Comparison of ENCODE assay signal across 15 cellular contexts in genomic region chr5:168174376-168174775, GRCh38.
DNase-seq lines count a peak whose midpoint lies in the region; ATAC-seq and TF ChIP-seq lines count a peak whose summit lies in the region.
"Had no signal": no experiment of that assay in that cellular context is flagged by ENCODE, and none has a peak within 500 bp of the region (broad histone marks: within the 10 kb centered on the region; RNA-seq: fewer than 3 reads in every experiment).

No MANE protein-coding gene starts in this region.

- H3K9me3 Mint-ChIP-seq in T-helper 2 cell treated with Interferon-gamma antibody and Interleukin-4, amounts not matched to agents 5 μg/mL and 100 μg/mL, for 36 hours: no peaks in the 10 kb centered on the region

- H3K4me3 ChIP-seq in gastrocnemius medialis: no peak overlapping the region
- H3K4me3 ChIP-seq: spleen had no signal

- ATAC-seq in GM19328 (IDR thresholded peaks at IDR 0.05; ENCODE audit: unreplicated experiment) (peak; percentile 71), HG03025 (IDR thresholded peaks at IDR 0.05; ENCODE audit: low FRiP score, unreplicated experiment) (peak; percentile 72), gastrocnemius medialis (no peak)
- ATAC-seq: HCT116; naive thymus-derived CD4-positive, alpha-beta T cell; stimulated activated naive CD8-positive, alpha-beta T cell treated with anti-CD3 and anti-CD28 coated beads, Interleukin-15, Interleukin-2, amounts not matched to agents 100 U/mL and 50 U/mL, for 24 hours had no signal

- H3K4me3 Mint-ChIP-seq in T-helper 2 cell treated with Interferon-gamma antibody and Interleukin-4, amounts not matched to agents 5 μg/mL and 100 μg/mL, for 36 hours: no peak overlapping the region
- H3K4me3 Mint-ChIP-seq: naive thymus-derived CD4-positive, alpha-beta T cell had no signal

- H3K36me3 ChIP-seq in gastrocnemius medialis: no peaks in the 10 kb centered on the region
- H3K36me3 ChIP-seq: BE2C, brain microvascular endothelial cell, spleen had no signal

- no peaks in the 10 kb centered on the region for H3K9me3 ChIP-seq in gastrocnemius medialis
- H3K9me3 ChIP-seq: BE2C, spleen had no signal

- no peak for TF ChIP-seq POLR2A in gastrocnemius medialis (IDR thresholded peaks at IDR 0.05)

- peak; percentile 91 for DNase-seq in DMS 273 (lab: John Stamatoyannopoulos, UW; ENCODE audit: unreplicated experiment)
- peak; percentile 37 for DNase-seq in NCI-H226
- no peak for DNase-seq in gastrocnemius medialis
- DNase-seq in T-helper 2 cell treated with Interferon-gamma antibody and Interleukin-4, amounts not matched to agents 5 μg/mL and 100 μg/mL, for 36 hours (ENCODE audit: low spot score): no peak
- no peak for DNase-seq in DMS53 (lab: John Stamatoyannopoulos, UW)
- DNase-seq in stimulated activated CD4-positive, alpha-beta T cell treated with anti-CD3 and anti-CD28 coated beads, Interleukin-15, amount 100 ng/mL, for 24 hours: no peak
- DNase-seq: BE2C; brain microvascular endothelial cell; naive thymus-derived CD4-positive, alpha-beta T cell; spleen; stimulated activated naive CD8-positive, alpha-beta T cell treated with anti-CD3 and anti-CD28 coated beads, Interleukin-15, Interleukin-2, amounts not matched to agents 100 U/mL and 50 U/mL, for 24 hours had no signal

- in situ Hi-C loops in gastrocnemius medialis (cut with MboI; ENCODE audit: low sequenced_read_pairs in 4 of 4): no loop called here

- no peak overlapping the region for H3K27ac Mint-ChIP-seq in T-helper 2 cell treated with Interferon-gamma antibody and Interleukin-4, amounts not matched to agents 5 μg/mL and 100 μg/mL, for 36 hours
- H3K27ac Mint-ChIP-seq: naive thymus-derived CD4-positive, alpha-beta T cell had no signal

- intact Hi-C loops in gastrocnemius medialis (cut with DNase I; ENCODE audit: low total_unique reads): no loop called here

- no peaks in the 10 kb centered on the region for H3K27me3 ChIP-seq in gastrocnemius medialis
- H3K27me3 ChIP-seq: BE2C, brain microvascular endothelial cell had no signal

- H3K36me3 Mint-ChIP-seq in T-helper 2 cell treated with Interferon-gamma antibody and Interleukin-4, amounts not matched to agents 5 μg/mL and 100 μg/mL, for 36 hours (ENCODE audit: low read depth): no peaks in the 10 kb centered on the region
- H3K36me3 Mint-ChIP-seq: naive thymus-derived CD4-positive, alpha-beta T cell had no signal

- TF ChIP-seq CTCF in gastrocnemius medialis (IDR thresholded peaks at IDR 0.05 in 4 of 5, conservative IDR thresholded peaks at IDR 0.05 in 1 of 5): no peak

- peaks cover 2% of the 10 kb centered on the region for H3K27me3 Mint-ChIP-seq in T-helper 2 cell treated with Interferon-gamma antibody and Interleukin-4, amounts not matched to agents 5 μg/mL and 100 μg/mL, for 36 hours (ENCODE audit: low read depth)

- no peaks in the 10 kb centered on the region for H3K4me1 Mint-ChIP-seq in T-helper 2 cell treated with Interferon-gamma antibody and Interleukin-4, amounts not matched to agents 5 μg/mL and 100 μg/mL, for 36 hours (ENCODE audit: low read depth)

- H3K4me1 ChIP-seq in gastrocnemius medialis: no peaks in the 10 kb centered on the region
- H3K4me1 ChIP-seq: spleen had no signal

- H3K27ac ChIP-seq in gastrocnemius medialis: no peak overlapping the region
- H3K27ac ChIP-seq: brain microvascular endothelial cell, epithelial cell of prostate, spleen had no signal

Comparison
In these comparisons a context has a peak if more than half of its experiments do, and no peak if none do; other contexts are left out.
1. DNase-seq: peak in DMS 273 (single experiment) and NCI-H226 (single experiment); none in gastrocnemius medialis (0 of 2), T-helper 2 cell treated with Interferon-gamma antibody and Interleukin-4, amounts not matched to agents 5 μg/mL and 100 μg/mL, for 36 hours (single experiment), DMS53 (single experiment) and stimulated activated CD4-positive, alpha-beta T cell treated with anti-CD3 and anti-CD28 coated beads, Interleukin-15, amount 100 ng/mL, for 24 hours (single experiment).
2. ATAC-seq: peak in GM19328 (single experiment) and HG03025 (single experiment); none in gastrocnemius medialis (0 of 2).